ENCODE assay signal across 21 cellular contexts in the genomic region with DNA sequence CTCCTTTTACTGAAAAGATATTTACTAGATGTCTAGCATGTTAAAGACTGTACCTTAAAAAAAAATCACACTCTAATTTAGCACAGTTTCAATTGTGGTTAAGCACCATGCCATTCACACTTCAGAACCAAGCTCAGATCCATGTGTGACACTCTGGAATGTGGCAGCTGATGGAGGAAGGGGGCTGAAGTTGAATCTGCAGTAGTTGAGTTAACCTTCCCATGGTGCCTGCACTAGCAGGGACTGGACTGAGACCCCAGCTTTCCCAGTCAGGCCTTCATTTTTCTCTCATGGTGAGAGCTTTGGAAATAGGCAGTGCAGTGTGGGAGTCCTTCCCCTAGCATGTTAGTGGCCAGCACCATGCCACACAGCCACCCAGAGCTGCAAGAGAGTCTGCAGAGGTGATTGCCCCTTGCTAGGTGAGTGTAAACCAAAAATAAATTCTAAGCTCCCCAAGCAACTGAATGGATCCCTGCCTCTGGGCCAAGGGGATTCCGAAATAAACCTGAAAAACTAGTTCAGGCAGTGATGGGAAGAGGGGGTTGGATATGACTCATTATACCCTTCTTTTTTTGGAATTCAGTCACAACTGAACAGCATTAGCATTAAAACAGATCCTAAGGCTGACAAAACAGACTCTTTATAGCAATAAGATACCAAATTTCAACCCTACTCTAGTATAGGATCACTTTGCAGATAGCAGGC.
"Had no signal": no experiment of that assay in that cellular context is flagged by ENCODE, and none has a peak within 500 bp of the region (broad histone marks: within the 10 kb centered on the region; RNA-seq: fewer than 3 reads in every experiment).

No MANE protein-coding gene starts in this region.

- H3K27ac ChIP-seq: breast epithelium, coronary artery, epithelial cell of prostate, heart left ventricle, left lung, pancreas, psoas muscle, right atrium auricular region, tibial nerve, uterus had no signal

- H3K9me3 ChIP-seq: breast epithelium, heart left ventricle, left lung, pancreas, psoas muscle, right atrium auricular region, tibial nerve, uterus had no signal

- FAIRE-seq: pancreas had no signal

- DNase-seq: activated CD4-positive, alpha-beta T cell treated with anti-CD3 and anti-CD28 coated beads, Interleukin-2, amount 50 U/mL, for 4 hours; activated CD8-positive, alpha-beta memory T cell treated with anti-CD3 and anti-CD28 coated beads, Interleukin-2, amount 50 U/mL, for 48 hours; activated naive CD4-positive, alpha-beta T cell treated with anti-CD3 and anti-CD28 coated beads for 36 hours; activated naive CD8-positive, alpha-beta T cell treated with anti-CD3 and anti-CD28 coated beads, Interleukin-2, amount 10 ng/mL, durations not matched to agents 7 days and 5 days; activated T-cell treated with anti-CD3 and anti-CD28 coated beads, Interleukin-2, amount 50 U/mL, for 48 hours; amniotic stem cell; heart left ventricle; left lung; natural killer cell; pancreas; psoas muscle; stimulated activated CD4-positive, alpha-beta T cell treated with anti-CD3 and anti-CD28 coated beads, Interleukin-12 subunit alpha, Interleukin-12 subunit beta, amount 100 ng/mL, for 4 hours; stimulated activated naive CD8-positive, alpha-beta T cell treated with anti-CD3 and anti-CD28 coated beads, Interleukin-15, amount 100 ng/mL, for 72 hours; T-helper 9 cell; uterus had no signal

- H3K27me3 ChIP-seq: breast epithelium, heart left ventricle, left lung, pancreas, right atrium auricular region, tibial nerve, uterus had no signal

- H3K4me1 ChIP-seq: heart left ventricle, left lung, psoas muscle, right atrium auricular region, uterus had no signal

- H3K36me3 ChIP-seq: breast epithelium, heart left ventricle, left lung, pancreas, right atrium auricular region, tibial nerve, uterus had no signal

- H3K4me3 ChIP-seq: breast epithelium, coronary artery, heart left ventricle, left lung, lung, pancreas, psoas muscle, right atrium auricular region, tibial nerve, uterus had no signal
